1 cellular context compared by ENCODE assay signal in genomic region chr4:121057466-121057911, GRCh38.
TF ChIP-seq lines count a peak whose summit lies in the region.

No MANE protein-coding gene starts in this region.

TF ChIP-seq in GM23338, 12 proteins besides CTCF, POLR2A, EP300 and RAD21 (continued from another document):
- no peak for TF ChIP-seq ZNF462 (CRISPR knock-in tag; IDR thresholded peaks at IDR 0.05)
- no peak for TF ChIP-seq REST (IDR thresholded peaks at IDR 0.05; ENCODE audit: unreplicated experiment)
